In the genomic region with DNA sequence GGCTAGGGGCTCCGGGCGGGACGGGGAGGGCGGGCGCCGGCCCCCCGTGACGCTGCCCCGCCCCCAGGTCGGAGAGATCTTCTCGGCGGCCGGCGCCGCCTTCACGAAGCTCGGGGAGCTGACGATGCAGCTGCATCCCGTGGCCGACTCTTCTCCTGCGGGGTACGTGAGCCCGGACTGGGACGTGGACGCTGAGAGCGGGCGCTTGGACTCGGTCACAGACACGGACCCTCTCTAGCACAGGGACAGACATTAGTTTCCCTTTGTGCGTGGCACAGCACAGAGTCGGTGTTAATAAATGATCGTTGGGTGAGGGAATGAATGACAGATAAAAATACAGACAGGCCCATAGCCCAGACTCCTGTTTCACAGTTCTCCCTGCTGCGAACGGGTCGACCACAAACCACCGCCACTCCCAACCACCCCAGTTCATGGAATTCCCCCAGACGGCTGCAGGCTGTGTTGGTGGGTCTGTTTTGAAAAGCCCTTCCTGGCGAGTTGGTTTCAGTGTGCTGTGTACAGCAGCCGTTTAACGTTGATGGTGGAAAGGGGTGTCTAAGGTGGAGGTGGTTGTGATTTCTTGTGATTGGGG, we compare ENCODE assay signal across 8 cellular contexts. TPM values are rescaled to one million over a fixed set of nuclear protein-coding genes. Genes with fewer than 3 reads are reported as not detected.
DNase-seq lines count a peak whose midpoint lies in the region; ATAC-seq and TF ChIP-seq lines count a peak whose summit lies in the region.

No MANE protein-coding gene starts in this region.

- H3K4me3 ChIP-seq in SU-DHL-6 (ENCODE audit: insufficient read depth, low read length, poor library complexity, severe bottlenecking) (peak overlapping the region; percentile 63), adrenal gland (peak overlapping the region in 3 of 4 donors; percentile 16 to 87 (median 17)), kidney epithelial cell (ENCODE audit: low read depth, low read length) (peak overlapping the region; percentile 87)

- H2AFZ ChIP-seq in SU-DHL-6 (ENCODE audit: low read depth, low read length, severe bottlenecking) = peak overlapping the region; percentile 10

- H3K36me3 ChIP-seq in SU-DHL-6 (ENCODE audit: low read length) (no peaks in the 10 kb centered on the region), adrenal gland (replicated peaks in 1 of 2) (no peaks in the 10 kb centered on the region), kidney epithelial cell (ENCODE audit: control insufficient read depth, insufficient read depth, low read length) (peaks cover 1% of the 10 kb centered on the region)

- no peaks in the 10 kb centered on the region for H3K9me2 ChIP-seq in SU-DHL-6 (replicated peaks; ENCODE audit: insufficient read depth, low read length)

- H3K9me3 ChIP-seq in SU-DHL-6 (ENCODE audit: insufficient read depth, low read length) (no peaks in the 10 kb centered on the region), adrenal gland (replicated peaks in 1 of 3) (no peaks in the 10 kb centered on the region)

- H3K4me2 ChIP-seq in SU-DHL-6 (ENCODE audit: low read depth, low read length, poor library complexity, severe bottlenecking) = peak overlapping the region; percentile 61

- TF ChIP-seq CTCF in SU-DHL-6 (IDR thresholded peaks at IDR 0.05; ENCODE audit: insufficient read depth, low read length, poor library complexity, severe bottlenecking) = no peak
- no peak for TF ChIP-seq CTCF in adrenal gland (IDR thresholded peaks at IDR 0.05)
- TF ChIP-seq CTCF in kidney epithelial cell (IDR thresholded peaks at IDR 0.05; ENCODE audit: insufficient read depth, low read length, poor library complexity, severe bottlenecking) = no peak

- H3K27me3 ChIP-seq in SU-DHL-6 (ENCODE audit: low read length) (no peaks in the 10 kb centered on the region), adrenal gland (no peaks in the 10 kb centered on the region), kidney epithelial cell (ENCODE audit: control insufficient read depth, insufficient read depth, low read length) (no peaks in the 10 kb centered on the region)

- H4K20me1 ChIP-seq in SU-DHL-6 (ENCODE audit: low read depth, low read length) = no peaks in the 10 kb centered on the region

- intact Hi-C loops in adrenal gland (cut with DNase I) = no loop called here

- peaks cover 21% of the 10 kb centered on the region for H3F3A ChIP-seq in SU-DHL-6 (ENCODE audit: insufficient read depth)

- H3K27ac ChIP-seq in SU-DHL-6 (ENCODE audit: low read depth, low read length) = peak overlapping the region; percentile 93
- peak overlapping the region; percentile 75 to 99 (median 98) for H3K27ac ChIP-seq in adrenal gland

- H3K9ac ChIP-seq in SU-DHL-6 (ENCODE audit: low read length) = peak overlapping the region; percentile 89

- H3K4me1 ChIP-seq in adrenal gland (replicated peaks in 1 of 2) = peaks cover 35 to 59% of the 10 kb centered on the region in 2 donors

- TF ChIP-seq POLR2A in adrenal gland (IDR thresholded peaks at IDR 0.05) = peak in 1 of 2 donors; percentile 68

- 1 to 3% (median 1%) methylated on average over 11 to 40 of the region's 40 CpGs for WGBS in adrenal gland, 4 donors

- H3K79me2 ChIP-seq in SU-DHL-6 (ENCODE audit: insufficient read depth, low read length) = peaks cover 34% of the 10 kb centered on the region

- DNase-seq in adrenal gland (peak in 1 of 7 donors; percentile 45), kidney epithelial cell (ENCODE audit: low read depth) (no peak), left lobe of liver (ENCODE audit: low spot score) (no peak), NCI-H1436 treated with DMSO at 0.1 percent for 48 hours (lab: John Stamatoyannopoulos, UW) (no peak)
- peak; percentile 54 to 82 (median 62) for DNase-seq in stimulated activated CD4-positive, alpha-beta T cell treated with anti-CD3 and anti-CD28 coated beads, TNF-alpha, amount 100 ng/mL, for 1 hour (ENCODE audit: low read depth in 3 of 3, low spot score in 1 of 3)

- ATAC-seq in GM18858 (IDR thresholded peaks at IDR 0.05; ENCODE audit: unreplicated experiment) (peak; percentile 26), HG02943 (IDR thresholded peaks at IDR 0.05; ENCODE audit: low read depth, unreplicated experiment) (peak; percentile 6), left lobe of liver (no peak)

RNA-seq across cellular contexts. Expression of a gene that starts 2.7 kb away (rescaled TPM):
- total RNA-seq in adrenal gland = 100 to 1,000 TPM; 206 to 799 (median 570) TPM
- 100 to 1,000 TPM; 363 to 770 (median 435) TPM for polyA plus RNA-seq in adrenal gland
- 375 and 389 TPM in 2 replicates for total RNA-seq in kidney epithelial cell
- 83.9 TPM for total RNA-seq in left lobe of liver

RNA-seq across cellular contexts. Expression of a gene that starts 7.8 kb away (rescaled TPM):
- 10 to 100 TPM in 3 of 8 donors, 1 to 10 TPM in 5; 2.9 to 17.0 (median 8.8) TPM for total RNA-seq in adrenal gland
- polyA plus RNA-seq in adrenal gland = 10 to 100 TPM in 1 of 3 donors, 1 to 10 TPM in 2; 3.2 to 14.2 (median 9.3) TPM
- total RNA-seq in kidney epithelial cell = 0.08 TPM in 1 of 2 replicates, not detected in the other
- 1.7 TPM for total RNA-seq in left lobe of liver

RNA-seq across cellular contexts. Expression of a gene that starts 19.2 kb away (rescaled TPM):
- total RNA-seq in adrenal gland (under 1 TPM in 1 of 8 donors, not detected in 7; 0.23 TPM), kidney epithelial cell (1.4 and 1.7 TPM in 2 replicates), left lobe of liver (not detected)
- polyA plus RNA-seq in adrenal gland = under 1 TPM in 1 of 3 donors, not detected in 2; 0.16 TPM

RNA-seq across cellular contexts. Expression of a gene that starts 20.7 kb away (rescaled TPM):
- 1 to 10 TPM in 7 of 8 donors, under 1 TPM in 1; 0.97 to 3.2 (median 2.3) TPM for total RNA-seq in adrenal gland
- polyA plus RNA-seq in adrenal gland = 1 to 10 TPM in 2 of 3 donors, under 1 TPM in 1; 0.84 to 3.1 (median 1.3) TPM
- total RNA-seq in kidney epithelial cell = 3.4 and 6.0 TPM in 2 replicates
- 39.9 TPM for total RNA-seq in left lobe of liver

RNA-seq across cellular contexts. Expression of a gene that starts 28.8 kb away (rescaled TPM):
- total RNA-seq in adrenal gland (1 to 10 TPM in 2 of 8 donors, under 1 TPM in 4, not detected in 2; 0.18 to 1.1 (median 0.62) TPM), kidney epithelial cell (not detected in 2 replicates), left lobe of liver (2.5 TPM)
- 1 to 10 TPM in 2 of 3 donors, not detected in 1; 1.1 to 3.0 TPM for polyA plus RNA-seq in adrenal gland

Comparison
In these comparisons a context has a peak if more than half of its experiments do, and no peak if none do; other contexts are left out.
1. H3K4me3 ChIP-seq: peak in every context shown above with its lines; median percentile 87 in kidney epithelial cell; 63 in SU-DHL-6; 17 in adrenal gland.
2. DNase-seq: peak in stimulated activated CD4-positive, alpha-beta T cell treated with anti-CD3 and anti-CD28 coated beads, TNF-alpha, amount 100 ng/mL, for 1 hour (3 of 3); none in kidney epithelial cell (single experiment), left lobe of liver (single experiment) and NCI-H1436 treated with DMSO at 0.1 percent for 48 hours (single experiment).